17 cellular contexts compared by ENCODE assay signal in the genomic region with DNA sequence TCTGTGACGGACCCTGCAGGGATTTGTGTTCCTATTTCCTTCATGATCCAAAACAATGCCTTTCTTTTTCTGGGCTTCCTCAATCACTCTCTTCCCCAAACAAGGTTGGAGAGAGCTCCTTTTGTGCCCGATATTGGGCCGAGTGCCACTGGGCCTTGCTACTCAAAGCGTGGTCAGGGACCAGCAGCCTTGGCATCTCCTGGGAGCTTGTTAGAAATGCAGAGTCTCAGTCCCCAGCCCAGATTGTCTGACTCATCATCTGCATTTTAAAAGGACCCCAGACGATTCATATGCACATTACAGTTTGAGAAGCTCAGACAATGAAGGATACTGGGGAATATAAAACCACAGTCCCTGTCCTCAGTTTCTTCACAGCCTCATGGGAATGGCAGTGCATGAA.
DNase-seq lines count a peak whose midpoint lies in the region; ATAC-seq and TF ChIP-seq lines count a peak whose summit lies in the region.
"Had no signal": no experiment of that assay in that cellular context is flagged by ENCODE, and none has a peak within 500 bp of the region (broad histone marks: within the 10 kb centered on the region; RNA-seq: fewer than 3 reads in every experiment).

No MANE protein-coding gene starts in this region.

- H3K4me1 Mint-ChIP-seq in nephron, result peaks cover 59% of the 10 kb centered on the region
- H3K4me1 Mint-ChIP-seq: B cell, T-helper 17 cell had no signal

- H3K4me3 ChIP-seq in BLaER1, result no peak overlapping the region
- H3K4me3 ChIP-seq: right atrium auricular region, vagina had no signal

- peak overlapping the region; percentile 28; the same call in 1 of the 2 replicates for H3K27ac ChIP-seq in BLaER1
- H3K27ac ChIP-seq: foreskin keratinocyte, right atrium auricular region, vagina had no signal

- H3K36me3 Mint-ChIP-seq in nephron (ENCODE audit: low read depth), result peaks cover 7% of the 10 kb centered on the region

- H3K4me3 Mint-ChIP-seq in nephron, result no peak overlapping the region
- H3K4me3 Mint-ChIP-seq: B cell, HFFc6, T-helper 17 cell had no signal

- peak overlapping the region; percentile 48; the same call in 1 of the 2 replicates for H3K4me2 ChIP-seq in BLaER1

- peaks cover 7% of the 10 kb centered on the region for H3K27me3 Mint-ChIP-seq in nephron (ENCODE audit: low read depth)

- ATAC-seq in GM18498 (IDR thresholded peaks at IDR 0.05; ENCODE audit: unreplicated experiment) (no peak), HG03108 (IDR thresholded peaks at IDR 0.05; ENCODE audit: unreplicated experiment) (no peak)
- ATAC-seq: foreskin keratinocyte, T-helper 17 cell had no signal

- DNase-seq in amygdala (lab: John Stamatoyannopoulos, UW) (peak in 41 of 56 donors; percentile 24 to 79 (median 60)), head of caudate nucleus (peak in 41 of 42 donors; percentile 55 to 93 (median 77)), SIG-M5 (lab: John Stamatoyannopoulos, UW) (no peak)
- no peak for DNase-seq in activated naive CD4-positive, alpha-beta T cell (lab: John Stamatoyannopoulos, UW)
- DNase-seq: activated CD8-positive, alpha-beta memory T cell treated with anti-CD3 and anti-CD28 coated beads, Interleukin-2, amount 50 U/mL, for 48 hours; activated effector memory CD4-positive, alpha-beta T cell treated with anti-CD3 and anti-CD28 coated beads, Interleukin-2, amount 50 U/mL, for 16 hours; central memory CD4-positive, alpha-beta T cell; foreskin keratinocyte; HFFc6; T-helper 17 cell had no signal

- H3K4me1 ChIP-seq in BLaER1, result peaks cover 100% of the 10 kb centered on the region
- H3K4me1 ChIP-seq: vagina had no signal

- H3K9me3 Mint-ChIP-seq in nephron, result no peaks in the 10 kb centered on the region
- H3K9me3 Mint-ChIP-seq: HFFc6 had no signal

- H3K9ac ChIP-seq in BLaER1, result no peak overlapping the region

- peak overlapping the region in 2 of 3 experiments; percentile 48 to 70 for H3K27ac Mint-ChIP-seq in nephron
- H3K27ac Mint-ChIP-seq: B cell, HFFc6, T-helper 17 cell had no signal

- no peaks in the 10 kb centered on the region for H4K20me1 ChIP-seq in BLaER1

- intact Hi-C loops in head of caudate nucleus (cut with DNase I), result no loop called here

- TF ChIP-seq CTCF in nephron (IDR thresholded peaks at IDR 0.05; ENCODE audit: unreplicated experiment in 3 of 3), result no peak

- H3K36me3 ChIP-seq in BLaER1, result no peaks in the 10 kb centered on the region
- H3K36me3 ChIP-seq: right atrium auricular region, vagina had no signal

- H3K27me3 ChIP-seq in BLaER1, result no peaks in the 10 kb centered on the region
- H3K27me3 ChIP-seq: right atrium auricular region, vagina had no signal

- no peaks in the 10 kb centered on the region for H3K9me3 ChIP-seq in BLaER1
- H3K9me3 ChIP-seq: right atrium auricular region, vagina had no signal

Comparison
In these comparisons a context has a peak if more than half of its experiments do, and no peak if none do; other contexts are left out.
1. DNase-seq: peak in amygdala (41 of 56) and head of caudate nucleus (41 of 42); none in SIG-M5 (single experiment) and activated naive CD4-positive, alpha-beta T cell (0 of 4).